Comparison of ENCODE assay signal across 22 cellular contexts in genomic region chr12:15613981-15614380, GRCh38.
"Had no signal": no experiment of that assay in that cellular context is flagged by ENCODE, and none has a peak within 500 bp of the region (broad histone marks: within the 10 kb centered on the region; RNA-seq: fewer than 3 reads in every experiment).

No MANE protein-coding gene starts in this region.

- FAIRE-seq: endothelial cell of umbilical vein had no signal

- H3K4me1 ChIP-seq: body of pancreas, colonic mucosa, suprapubic skin had no signal

- H3K4me3 ChIP-seq: body of pancreas, colonic mucosa, mucosa of descending colon, skin epidermis, suprapubic skin had no signal

- H3K36me3 ChIP-seq: colonic mucosa, WERI-Rb-1 had no signal

- H3K27ac Mint-ChIP-seq: activated CD4-positive, alpha-beta memory T cell treated with anti-CD3 and anti-CD28 coated beads, Interleukin-2, amount 10 ng/mL, durations not matched to agents 7 days and 5 days; activated T-cell treated with anti-CD3 and anti-CD28 coated beads, Interleukin-2, amount 50 U/mL, for 24 hours; naive thymus-derived CD8-positive, alpha-beta T cell; T-helper 1 cell treated with Interleukin-12 subunit alpha and Interleukin-12 subunit beta and Interleukin-4 antibody, amounts not matched to agents 30 μg/mL and 1 μg/mL, for 36 hours had no signal

- H3K27ac ChIP-seq: body of pancreas, colonic mucosa, suprapubic skin, WERI-Rb-1 had no signal

- H3K9me3 Mint-ChIP-seq: T-helper 1 cell treated with Interleukin-12 subunit alpha and Interleukin-12 subunit beta and Interleukin-4 antibody, amounts not matched to agents 30 μg/mL and 1 μg/mL, for 36 hours had no signal

- H3K9me3 ChIP-seq: body of pancreas, colonic mucosa had no signal

- H3K27me3 ChIP-seq: body of pancreas, colonic mucosa, suprapubic skin had no signal

- H3K4me3 Mint-ChIP-seq: activated CD4-positive, alpha-beta memory T cell treated with anti-CD3 and anti-CD28 coated beads, Interleukin-2, amount 10 ng/mL, durations not matched to agents 7 days and 5 days; activated T-cell treated with anti-CD3 and anti-CD28 coated beads, Interleukin-2, amount 50 U/mL, for 24 hours; naive thymus-derived CD8-positive, alpha-beta T cell; T-helper 1 cell treated with Interleukin-12 subunit alpha and Interleukin-12 subunit beta and Interleukin-4 antibody, amounts not matched to agents 30 μg/mL and 1 μg/mL, for 36 hours had no signal

- H3K4me1 Mint-ChIP-seq: activated CD4-positive, alpha-beta memory T cell treated with anti-CD3 and anti-CD28 coated beads, Interleukin-2, amount 10 ng/mL, durations not matched to agents 7 days and 5 days; naive thymus-derived CD8-positive, alpha-beta T cell had no signal

- DNase-seq: activated CD4-positive, alpha-beta memory T cell treated with anti-CD3 and anti-CD28 coated beads, Interleukin-2, amount 10 ng/mL, durations not matched to agents 7 days and 5 days; activated naive CD4-positive, alpha-beta T cell treated with anti-CD3 and anti-CD28 coated beads, Interleukin-2, amount 50 U/mL, for 16 hours; activated T-cell treated with anti-CD3 and anti-CD28 coated beads, Interleukin-2, amount 50 U/mL, for 24 hours; body of pancreas; caudate nucleus; colonic mucosa; effector CD8-positive, alpha-beta T cell; islet precursor cell; mammary epithelial cell; mucosa of descending colon; naive thymus-derived CD8-positive, alpha-beta T cell; posterior cingulate gyrus; retina; stimulated activated CD4-positive, alpha-beta T cell treated with anti-CD3 and anti-CD28 coated beads, Interleukin-15, amount 100 ng/mL, for 24 hours; stimulated activated CD4-positive, alpha-beta T cell treated with anti-CD3 and anti-CD28 coated beads, Interleukin-4, amount 100 ng/mL, for 1 hour; stimulated activated naive CD4-positive, alpha-beta T cell treated with Interleukin-2 at 50 U/mL for 16 hours; trophoblast cell; WERI-Rb-1 had no signal

- ATAC-seq: body of pancreas; mucosa of descending colon; naive thymus-derived CD8-positive, alpha-beta T cell had no signal
